26 cellular contexts compared by ENCODE assay signal in genomic region chr2:172324198-172324597, GRCh38.
"Had no signal": no experiment of that assay in that cellular context is flagged by ENCODE, and none has a peak within 500 bp of the region (broad histone marks: within the 10 kb centered on the region; RNA-seq: fewer than 3 reads in every experiment).

No MANE protein-coding gene starts in this region.

- H3K27ac Mint-ChIP-seq: activated B cell treated with CpG ODN at 0.5 μM for 24 hours; activated CD4-positive, alpha-beta memory T cell treated with anti-CD3 and anti-CD28 coated beads for 36 hours; activated naive CD4-positive, alpha-beta T cell treated with anti-CD3 and anti-CD28 coated beads, Interleukin-2, amount 10 ng/mL, durations not matched to agents 7 days and 5 days; activated naive CD8-positive, alpha-beta T cell treated with anti-CD3 and anti-CD28 coated beads for 36 hours; activated T-helper 17 cell treated with anti-CD3 and anti-CD28 coated beads, Interleukin-2, amount 50 U/mL, for 72 hours; IgD-negative memory B cell; T-cell had no signal

- H3K27me3 Mint-ChIP-seq: activated CD4-positive, alpha-beta memory T cell treated with anti-CD3 and anti-CD28 coated beads for 36 hours; activated naive CD8-positive, alpha-beta T cell treated with anti-CD3 and anti-CD28 coated beads for 36 hours; activated T-helper 17 cell treated with anti-CD3 and anti-CD28 coated beads, Interleukin-2, amount 50 U/mL, for 72 hours; T-cell had no signal

- H3K9me3 Mint-ChIP-seq: activated T-helper 17 cell treated with anti-CD3 and anti-CD28 coated beads, Interleukin-2, amount 50 U/mL, for 72 hours had no signal

- H3K4me1 Mint-ChIP-seq: activated B cell treated with CpG ODN at 0.5 μM for 24 hours; activated CD4-positive, alpha-beta T cell treated with anti-CD3 and anti-CD28 coated beads, Interleukin-2, amount 10 ng/mL, durations not matched to agents 24 days and 14 days; activated naive CD4-positive, alpha-beta T cell treated with anti-CD3 and anti-CD28 coated beads, Interleukin-2, amount 10 ng/mL, durations not matched to agents 7 days and 5 days; activated T-helper 17 cell treated with anti-CD3 and anti-CD28 coated beads, Interleukin-2, amount 50 U/mL, for 72 hours; IgD-negative memory B cell had no signal

- H3K27ac ChIP-seq: SK-N-MC had no signal

- DNase-seq: activated B cell treated with CpG ODN at 0.5 μM for 24 hours; activated CD4-positive, alpha-beta memory T cell treated with anti-CD3 and anti-CD28 coated beads for 36 hours; activated CD4-positive, alpha-beta T cell treated with anti-CD3 and anti-CD28 coated beads for 1 hour; activated CD4-positive, alpha-beta T cell treated with anti-CD3 and anti-CD28 coated beads, Interleukin-2, amount 10 ng/mL, durations not matched to agents 24 days and 14 days; activated gamma-delta T cell; activated naive CD4-positive, alpha-beta T cell treated with anti-CD3 and anti-CD28 coated beads, Interleukin-2, amount 10 ng/mL, durations not matched to agents 7 days and 5 days; activated naive CD8-positive, alpha-beta T cell treated with anti-CD3 and anti-CD28 coated beads for 36 hours; activated T-cell treated with anti-CD3 and anti-CD28 coated beads for 4 hours; activated T-cell treated with anti-CD3 and anti-CD28 coated beads, Interleukin-2, amount 50 U/mL, for 48 hours; KG1; NCI-H1048; NCI-H1417; NCI-H2029; NCI-H510A treated with DMSO at 0.1 percent for 48 hours; NCI-H69; NK-92 treated with Interleukin-12 subunit alpha and Interleukin-12 subunit beta, amount 100 ng/mL, for 24 hours; OCI-M1; RPMI8226; T-cell; T-helper 2 cell; T1000 had no signal

- H3K36me3 Mint-ChIP-seq: activated CD4-positive, alpha-beta memory T cell treated with anti-CD3 and anti-CD28 coated beads for 36 hours; activated naive CD4-positive, alpha-beta T cell treated with anti-CD3 and anti-CD28 coated beads, Interleukin-2, amount 10 ng/mL, durations not matched to agents 7 days and 5 days; T-cell had no signal

- H3K4me3 Mint-ChIP-seq: activated B cell treated with CpG ODN at 0.5 μM for 24 hours; activated CD4-positive, alpha-beta memory T cell treated with anti-CD3 and anti-CD28 coated beads for 36 hours; activated CD4-positive, alpha-beta T cell treated with anti-CD3 and anti-CD28 coated beads, Interleukin-2, amount 10 ng/mL, durations not matched to agents 24 days and 14 days; activated naive CD4-positive, alpha-beta T cell treated with anti-CD3 and anti-CD28 coated beads, Interleukin-2, amount 10 ng/mL, durations not matched to agents 7 days and 5 days; activated naive CD8-positive, alpha-beta T cell treated with anti-CD3 and anti-CD28 coated beads for 36 hours; activated T-helper 17 cell treated with anti-CD3 and anti-CD28 coated beads, Interleukin-2, amount 50 U/mL, for 72 hours; IgD-negative memory B cell; T-cell had no signal

- H3K4me3 ChIP-seq: SK-N-MC had no signal

- ATAC-seq: activated T-helper 17 cell treated with anti-CD3 and anti-CD28 coated beads, Interleukin-2, amount 50 U/mL, for 72 hours; Panc1; Right ventricle myocardium inferior; T-cell had no signal
